ENCODE assay signal across 1 cellular context in genomic region chr17:49764559-49765180, GRCh38.
TF ChIP-seq lines count a peak whose summit lies in the region.

No MANE protein-coding gene starts in this region.

TF ChIP-seq in GM23338, 12 proteins besides CTCF, POLR2A, EP300 and RAD21 (continued from another document):
- TF ChIP-seq ZNF462 (CRISPR knock-in tag; IDR thresholded peaks at IDR 0.05), result no peak
